Comparison of ENCODE assay signal across 30 cellular contexts in genomic region chr7:84642611-84643010, GRCh38.
"Had no signal": no experiment of that assay in that cellular context is flagged by ENCODE, and none has a peak within 500 bp of the region (broad histone marks: within the 10 kb centered on the region; RNA-seq: fewer than 3 reads in every experiment).

No MANE protein-coding gene starts in this region.

- H3K4me3 ChIP-seq: left lung, lower lobe of right lung, pancreas, prostate gland, skin epidermis, stomach, testis, thyroid gland, transverse colon, upper lobe of left lung, vagina had no signal

- H3K9me3 ChIP-seq: left lung, lower lobe of right lung, pancreas, prostate gland, stomach, testis, thyroid gland, transverse colon, upper lobe of left lung, vagina had no signal

- H3K27me3 ChIP-seq: left lung, pancreas, stomach, testis, thyroid gland, transverse colon, upper lobe of left lung, vagina had no signal

- ATAC-seq: left colon; left lung; lower lobe of right lung; natural killer cell; pancreas; right cardiac atrium; sciatic nerve; stimulated activated naive B cell treated with anti-CD40 and anti-IgM and Interleukin-4, amounts not matched to agents 10 μg/mL and 1 μg/mL and 100 μg/mL, for 72 hours; stimulated activated naive CD8-positive, alpha-beta T cell treated with anti-CD3 and anti-CD28 coated beads, Interleukin-15, Interleukin-2, amounts not matched to agents 100 U/mL and 50 U/mL, for 24 hours had no signal

- H3K36me3 ChIP-seq: left lung, lower lobe of right lung, pancreas, prostate gland, stomach, thyroid gland, transverse colon, upper lobe of left lung, vagina had no signal

- H3K27ac ChIP-seq: left lung, lower lobe of right lung, pancreas, prostate gland, skin epidermis, stomach, testis, thyroid gland, transverse colon, upper lobe of left lung, vagina had no signal

- H3K27me3 Mint-ChIP-seq: naive B cell; stimulated activated naive B cell treated with anti-CD40 and anti-IgM and Interleukin-4, amounts not matched to agents 10 μg/mL and 1 μg/mL and 100 μg/mL, for 72 hours had no signal

- H3K36me3 Mint-ChIP-seq: mesothelial cell of epicardium; naive B cell; natural killer cell; stimulated activated naive B cell treated with anti-CD40 and anti-IgM and Interleukin-4, amounts not matched to agents 10 μg/mL and 1 μg/mL and 100 μg/mL, for 72 hours had no signal

- H3K9me3 Mint-ChIP-seq: mesothelial cell of epicardium; naive B cell; nephron progenitor cell; stimulated activated naive B cell treated with anti-CD40 and anti-IgM and Interleukin-4, amounts not matched to agents 10 μg/mL and 1 μg/mL and 100 μg/mL, for 72 hours had no signal

- H3K4me1 ChIP-seq: left lung, lower lobe of right lung, pancreas, prostate gland, stomach, testis, transverse colon, vagina had no signal

- H3K4me3 Mint-ChIP-seq: mesothelial cell of epicardium; naive B cell; natural killer cell; nephron progenitor cell; stimulated activated naive B cell treated with anti-CD40 and anti-IgM and Interleukin-4, amounts not matched to agents 10 μg/mL and 1 μg/mL and 100 μg/mL, for 72 hours had no signal

- H3K4me1 Mint-ChIP-seq: naive B cell; natural killer cell; stimulated activated naive B cell treated with anti-CD40 and anti-IgM and Interleukin-4, amounts not matched to agents 10 μg/mL and 1 μg/mL and 100 μg/mL, for 72 hours had no signal

- DNase-seq: hippocampal formation; kidney; left colon; left lung; lower lobe of right lung; mammary epithelial cell; mesenchymal stem cell; naive B cell; natural killer cell; nephron progenitor cell; pancreas; posterior cingulate gyrus; retina; right cardiac atrium; stimulated activated CD4-positive, alpha-beta T cell treated with anti-CD3 and anti-CD28 coated beads, Interleukin-12 subunit alpha, Interleukin-12 subunit beta, amount 100 ng/mL, for 4 hours; stimulated activated CD4-positive, alpha-beta T cell treated with anti-CD3 and anti-CD28 coated beads, Interleukin-15, amount 100 ng/mL, for 24 hours; stimulated activated CD4-positive, alpha-beta T cell treated with anti-CD3 and anti-CD28 coated beads, Interleukin-2, amount 100 ng/mL, for 24 hours; stimulated activated CD4-positive, alpha-beta T cell treated with anti-CD3 and anti-CD28 coated beads, Interleukin-4, amount 100 ng/mL, for 1 hour; stimulated activated naive B cell treated with anti-CD40 and anti-IgM and Interleukin-4, amounts not matched to agents 10 μg/mL and 1 μg/mL and 100 μg/mL, for 72 hours; stimulated activated naive CD8-positive, alpha-beta T cell treated with anti-CD3 and anti-CD28 coated beads, Interleukin-15, Interleukin-2, amounts not matched to agents 100 U/mL and 50 U/mL, for 24 hours; stomach; testis; thyroid gland; transverse colon; upper lobe of left lung had no signal
